Comparison of ENCODE assay signal across 1 cellular context in the genomic region with DNA sequence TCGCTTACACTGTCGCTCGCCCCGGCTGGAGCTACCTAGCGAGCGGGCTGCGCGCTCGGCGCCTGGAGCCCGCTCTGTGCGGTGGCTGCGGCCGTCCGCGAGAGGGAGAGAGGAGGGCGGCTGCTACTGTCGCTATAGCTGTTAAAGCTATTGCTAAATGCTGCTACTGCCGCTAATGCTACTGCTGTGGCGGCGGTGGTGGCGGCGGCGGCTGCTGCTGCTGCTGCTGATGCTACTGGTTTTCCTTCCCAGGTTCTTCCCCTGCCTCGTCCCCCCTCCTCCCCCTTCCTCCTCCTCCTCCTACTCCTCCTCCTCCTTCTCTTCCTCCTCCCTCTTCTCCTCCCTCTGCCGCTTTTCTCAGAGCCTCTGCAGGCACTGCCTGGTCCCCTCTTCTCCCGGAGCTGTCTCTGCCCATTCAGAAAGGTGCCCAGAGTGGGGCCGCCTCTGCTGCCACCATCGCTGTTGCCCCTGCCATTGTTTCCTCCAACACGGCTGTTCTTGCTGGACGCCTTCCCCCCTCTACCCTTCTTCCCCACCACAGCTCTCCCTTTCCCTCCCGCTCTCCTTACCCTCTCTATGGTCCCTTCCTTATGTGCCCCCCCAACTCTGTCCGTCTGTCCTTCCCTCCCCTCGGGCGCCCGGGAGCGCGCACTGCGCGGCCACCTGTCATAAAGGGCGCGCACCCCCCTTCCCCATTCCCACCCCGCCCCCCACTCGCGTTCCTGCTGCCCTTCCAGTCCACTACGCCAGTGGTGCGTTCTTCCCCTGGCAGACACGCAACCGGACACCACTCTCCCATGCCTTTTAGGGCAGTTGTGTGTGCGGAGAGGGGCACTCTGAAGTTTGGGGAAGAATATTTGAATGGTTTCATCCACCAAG.
A peak's percentile ranks its signal among the peaks of the same experiment; 100 is the strongest.
TF ChIP-seq lines count a peak whose summit lies in the region.

NEXMIF (minus strand) TSS at position 243 of the 879 bp plus-strand sequence.

TF ChIP-seq in GM12878, 131 proteins besides CTCF, POLR2A, EP300 and RAD21:
- TF ChIP-seq NBN (IDR thresholded peaks at IDR 0.05): 0 out of 2 replicates have a peak, but pooled peaks have one; percentile 28
- 0 out of 2 replicates have a peak, but pooled peaks have one; percentile 17 for TF ChIP-seq YY1 (IDR thresholded peaks at IDR 0.05; ENCODE audit: low read depth, low read length)
- no peak for TF ChIP-seq CEBPZ (IDR thresholded peaks at IDR 0.05; ENCODE audit: low read depth, low read length)
- peak; percentile 88 for TF ChIP-seq NFXL1 (IDR thresholded peaks at IDR 0.05; ENCODE audit: borderline replicate concordance)
- no peak for TF ChIP-seq SIX5 (IDR thresholded peaks at IDR 0.05; ENCODE audit: low read depth, low read length, severe bottlenecking)
- no peak for TF ChIP-seq SPI1 (IDR thresholded peaks at IDR 0.05; ENCODE audit: borderline replicate concordance, insufficient read depth, low read depth, low read length)
- TF ChIP-seq RUNX3 (IDR thresholded peaks at IDR 0.05; ENCODE audit: low read length): 0 out of 2 replicates have a peak, but pooled peaks have one; percentile 19
- 0 out of 2 replicates have a peak, but pooled peaks have one; percentile 26 for TF ChIP-seq CBX5 (IDR thresholded peaks at IDR 0.05; ENCODE audit: low read depth)
- TF ChIP-seq TAF1 (IDR thresholded peaks at IDR 0.05; ENCODE audit: borderline replicate concordance, low read depth, low read length): no peak
